34 cellular contexts compared by ENCODE assay signal in the genomic region with DNA sequence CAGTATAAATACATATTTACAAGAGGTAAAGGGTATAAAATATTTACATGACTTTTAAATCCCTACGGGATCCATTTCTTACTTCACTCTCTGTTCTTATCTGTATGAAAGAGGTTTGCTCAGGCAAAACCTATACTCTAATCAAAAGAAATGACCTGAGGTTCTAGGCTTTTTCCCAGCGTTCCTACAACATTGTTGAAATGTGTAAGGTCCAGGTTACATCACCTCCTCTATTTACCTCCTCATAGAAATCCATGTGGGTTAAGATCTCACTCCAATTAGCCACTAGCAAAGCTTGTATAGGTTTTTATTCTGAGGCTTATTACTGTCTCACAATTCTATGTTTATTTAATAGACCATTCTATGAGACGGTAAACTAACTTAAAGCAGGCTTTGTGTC. TPM values are rescaled to one million over a fixed set of nuclear protein-coding genes. Genes with fewer than 3 reads are reported as not detected.
"Had no signal": no experiment of that assay in that cellular context is flagged by ENCODE, and none has a peak within 500 bp of the region (broad histone marks: within the 10 kb centered on the region; RNA-seq: fewer than 3 reads in every experiment).

No MANE protein-coding gene starts in this region.

- H3K27ac ChIP-seq: colonic mucosa, epithelial cell of prostate, esophagus squamous epithelium, gastrocnemius medialis, heart right ventricle, left lung, lower lobe of right lung had no signal

- H3K36me3 ChIP-seq: colonic mucosa, esophagus squamous epithelium, gastrocnemius medialis, heart right ventricle, left lung, lower lobe of right lung had no signal

- H3K4me1 ChIP-seq: colonic mucosa, esophagus squamous epithelium, gastrocnemius medialis, heart right ventricle, left lung, lower lobe of right lung had no signal

- H3K27me3 ChIP-seq: colonic mucosa, esophagus squamous epithelium, gastrocnemius medialis, heart right ventricle, left lung had no signal

- H3K9me3 ChIP-seq: colonic mucosa, esophagus squamous epithelium, gastrocnemius medialis, heart right ventricle, left lung, lower lobe of right lung had no signal

- DNase-seq: colonic mucosa; cortex of kidney; effector CD8-positive, alpha-beta T cell; effector memory CD8-positive, alpha-beta T cell; endodermal cell; erythroblast; esophagus squamous epithelium; foreskin fibroblast; foreskin melanocyte; gastrocnemius medialis; glutamatergic neuron; head of caudate nucleus; heart right ventricle; hypothalamus; immature natural killer cell; islet precursor cell; kidney; kidney glomerular epithelial cell; left colon; left lung; left ventricle myocardium superior; lower lobe of right lung; mesendoderm; midbrain; naive thymus-derived CD4-positive, alpha-beta T cell; natural killer cell had no signal

- ATAC-seq: effector memory CD8-positive, alpha-beta T cell; esophagus mucosa; gastrocnemius medialis; heart right ventricle; left colon; left lung; left ventricle myocardium superior; lower lobe of right lung; naive thymus-derived CD4-positive, alpha-beta T cell; natural killer cell had no signal

- H3K4me3 ChIP-seq: colonic mucosa, esophagus squamous epithelium, gastrocnemius medialis, heart right ventricle, left lung, lower lobe of right lung had no signal

RNA-seq across cellular contexts. Expression of a gene that starts 12.0 kb away (rescaled TPM):
- total RNA-seq: colonic mucosa; dermis microvascular lymphatic vessel endothelial cell; endodermal cell; esophagus mucosa; esophagus squamous epithelium; gastrocnemius medialis; glomerular endothelial cell; heart right ventricle; kidney; left colon; left lung; left ventricle myocardium superior; lower leg skin; lower lobe of right lung; lung microvascular endothelial cell; mononuclear cell; mucosa of gallbladder; naive thymus-derived CD4-positive, alpha-beta T cell; natural killer cell had no signal
- polyA plus RNA-seq: heart right ventricle; immature natural killer cell; naive thymus-derived CD4-positive, alpha-beta T cell had no signal

RNA-seq across cellular contexts. Expression of a gene that starts 27.2 kb away (rescaled TPM):
- total RNA-seq: colonic mucosa; dermis microvascular lymphatic vessel endothelial cell; endodermal cell; esophagus mucosa; esophagus squamous epithelium; gastrocnemius medialis; glomerular endothelial cell; heart right ventricle; kidney; left colon; left lung; left ventricle myocardium superior; lower leg skin; lower lobe of right lung; lung microvascular endothelial cell; mononuclear cell; mucosa of gallbladder; naive thymus-derived CD4-positive, alpha-beta T cell; natural killer cell had no signal
- polyA plus RNA-seq: heart right ventricle; immature natural killer cell; naive thymus-derived CD4-positive, alpha-beta T cell had no signal

RNA-seq across cellular contexts. Expression of a gene that starts 35.3 kb away (rescaled TPM):
- total RNA-seq: colonic mucosa; dermis microvascular lymphatic vessel endothelial cell; endodermal cell; esophagus mucosa; esophagus squamous epithelium; gastrocnemius medialis; glomerular endothelial cell; heart right ventricle; kidney; left colon; left lung; left ventricle myocardium superior; lower leg skin; lower lobe of right lung; lung microvascular endothelial cell; mononuclear cell; mucosa of gallbladder; naive thymus-derived CD4-positive, alpha-beta T cell; natural killer cell had no signal
- polyA plus RNA-seq: heart right ventricle; immature natural killer cell; naive thymus-derived CD4-positive, alpha-beta T cell had no signal

RNA-seq across cellular contexts. Expression of a gene that starts 58.5 kb away (rescaled TPM):
- total RNA-seq: colonic mucosa; dermis microvascular lymphatic vessel endothelial cell; endodermal cell; esophagus mucosa; esophagus squamous epithelium; gastrocnemius medialis; glomerular endothelial cell; heart right ventricle; kidney; left colon; left lung; left ventricle myocardium superior; lower leg skin; lower lobe of right lung; lung microvascular endothelial cell; mononuclear cell; mucosa of gallbladder; naive thymus-derived CD4-positive, alpha-beta T cell; natural killer cell had no signal
- polyA plus RNA-seq: heart right ventricle; immature natural killer cell; naive thymus-derived CD4-positive, alpha-beta T cell had no signal
